Comparison of ENCODE assay signal across 14 cellular contexts in the genomic region with DNA sequence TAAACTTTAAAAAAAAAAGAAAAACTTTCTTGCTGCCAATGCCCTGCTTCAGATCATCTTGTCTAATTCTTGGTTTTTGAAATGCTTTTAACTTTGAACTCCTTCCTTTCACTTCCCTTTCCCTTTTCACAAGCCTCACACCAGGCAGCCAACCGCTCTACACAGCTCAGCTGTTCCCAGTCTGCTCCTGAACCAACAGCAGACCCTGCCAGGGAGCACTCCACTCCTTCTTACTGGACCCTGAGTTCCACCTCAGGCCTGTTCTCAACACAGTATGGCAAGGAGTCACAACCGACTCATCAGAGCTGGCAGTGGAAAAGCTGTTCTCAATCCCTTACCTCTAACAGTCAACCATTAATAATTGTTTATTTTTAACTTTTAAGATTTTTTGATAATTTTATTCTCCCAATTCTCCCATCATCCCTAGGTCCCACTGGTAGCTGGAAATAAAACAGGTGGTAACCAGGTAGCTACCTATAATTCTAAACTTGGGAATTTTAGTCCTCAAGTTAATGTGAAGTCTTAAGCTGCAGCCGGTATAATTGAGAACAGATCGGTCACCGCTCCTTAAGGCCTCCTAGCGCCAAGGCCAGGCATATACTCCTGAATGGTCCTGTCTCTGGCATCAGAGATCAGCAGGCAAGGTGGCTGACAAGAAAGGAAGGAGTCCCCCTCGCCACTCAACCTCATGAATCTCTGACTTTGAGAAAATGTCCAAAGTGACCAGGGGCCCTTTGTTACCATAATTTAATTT. TPM values are rescaled to one million over a fixed set of nuclear protein-coding genes. Genes with fewer than 3 reads are reported as not detected.
DNase-seq lines count a peak whose midpoint lies in the region; ATAC-seq and TF ChIP-seq lines count a peak whose summit lies in the region.
"Had no signal": no experiment of that assay in that cellular context is flagged by ENCODE, and none has a peak within 500 bp of the region (broad histone marks: within the 10 kb centered on the region; RNA-seq: fewer than 3 reads in every experiment).

No MANE protein-coding gene starts in this region.

- no peaks in the 10 kb centered on the region for H3K36me3 Mint-ChIP-seq in memory B cell
- H3K36me3 Mint-ChIP-seq: activated naive CD4-positive, alpha-beta T cell treated with anti-CD3 and anti-CD28 coated beads, Interleukin-2, amount 50 U/mL, for 72 hours had no signal

- ATAC-seq in Right ventricle myocardium inferior (peak; percentile 57), memory B cell (ENCODE audit: low read depth) (peak; percentile 49), GM21737 (IDR thresholded peaks at IDR 0.05; ENCODE audit: unreplicated experiment) (no peak), HG02885 (IDR thresholded peaks at IDR 0.05; ENCODE audit: poor library complexity, unreplicated experiment) (no peak)
- ATAC-seq: activated naive CD4-positive, alpha-beta T cell treated with anti-CD3 and anti-CD28 coated beads, Interleukin-2, amount 50 U/mL, for 72 hours had no signal

- DNase-seq in Right ventricle myocardium inferior (ENCODE audit: missing footprints) (no peak), cardiac septum (ENCODE audit: low spot score) (no peak), astrocyte of the spinal cord (ENCODE audit: low read depth, low spot score) (no peak), memory B cell (ENCODE audit: low spot score in 2 of 2) (no peak), activated gamma-delta T cell treated with Interleukin-2 at 50 U/mL for 16 hours (no peak), DMS153 (lab: John Stamatoyannopoulos, UW) (no peak)
- DNase-seq: DND-41, heart right ventricle, KBM-7, small intestine had no signal

- H3K27ac Mint-ChIP-seq in memory B cell = no peak overlapping the region
- H3K27ac Mint-ChIP-seq: activated naive CD4-positive, alpha-beta T cell treated with anti-CD3 and anti-CD28 coated beads, Interleukin-2, amount 50 U/mL, for 72 hours had no signal

- peak; percentile 20 for TF ChIP-seq CTCF in astrocyte of the spinal cord (IDR thresholded peaks at IDR 0.05; ENCODE audit: low read depth, low read length)

- intact Hi-C loops in Right ventricle myocardium inferior (cut with DNase I) = no loop called here
- intact Hi-C loops in cardiac septum (cut with DNase I) = no loop called here

- peaks cover 6% of the 10 kb centered on the region for H3K4me1 Mint-ChIP-seq in memory B cell

- in situ Hi-C loops in astrocyte of the spinal cord (cut with HindIII; ENCODE audit: low sequenced_read_pairs) = no loop called here

- H3K4me3 ChIP-seq in astrocyte of the spinal cord (ENCODE audit: low read depth, low read length) = no peak overlapping the region
- H3K4me3 ChIP-seq: heart right ventricle had no signal

- no peak overlapping the region for H3K4me3 Mint-ChIP-seq in memory B cell

- H3K27me3 Mint-ChIP-seq in memory B cell = no peaks in the 10 kb centered on the region

- H3K9me3 Mint-ChIP-seq in memory B cell = no peaks in the 10 kb centered on the region
- H3K9me3 Mint-ChIP-seq: activated naive CD4-positive, alpha-beta T cell treated with anti-CD3 and anti-CD28 coated beads, Interleukin-2, amount 50 U/mL, for 72 hours had no signal

RNA-seq across cellular contexts. Expression of gene BOC, which starts 43.9 kb away (rescaled TPM):
- total RNA-seq in Right ventricle myocardium inferior (7.1 TPM), cardiac septum (12.8 TPM)
- total RNA-seq: dermis microvascular lymphatic vessel endothelial cell had no signal

Comparison
In these comparisons a context has a peak if more than half of its experiments do, and no peak if none do; other contexts are left out.
1. ATAC-seq: peak in Right ventricle myocardium inferior (single experiment) and memory B cell (single experiment); none in GM21737 (single experiment) and HG02885 (single experiment).